ENCODE assay signal across 7 cellular contexts in the genomic region with DNA sequence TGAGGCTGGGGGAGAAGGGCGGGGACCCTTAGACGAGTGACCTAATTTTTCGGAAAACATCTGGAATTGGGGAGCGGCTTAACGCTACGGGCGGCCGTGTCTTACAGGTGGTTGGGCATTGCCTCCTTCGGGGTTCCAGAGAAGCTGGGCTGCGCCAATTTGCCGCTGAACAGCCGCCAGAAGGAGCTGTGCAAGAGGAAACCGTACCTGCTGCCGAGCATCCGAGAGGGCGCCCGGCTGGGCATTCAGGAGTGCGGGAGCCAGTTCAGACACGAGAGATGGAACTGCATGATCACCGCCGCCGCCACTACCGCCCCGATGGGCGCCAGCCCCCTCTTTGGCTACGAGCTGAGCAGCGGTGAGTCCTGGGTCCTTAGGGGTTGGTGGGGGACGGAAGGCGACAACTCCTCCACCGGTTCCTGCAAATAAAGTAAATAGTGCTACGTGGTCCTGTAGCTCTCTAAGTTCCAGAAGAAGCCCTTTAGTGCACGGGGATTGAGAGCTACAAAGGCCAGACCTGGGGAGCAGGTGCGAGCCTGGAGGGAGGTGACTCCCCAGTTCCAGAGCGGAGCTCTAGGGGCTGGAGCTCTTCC.
DNase-seq lines count a peak whose midpoint lies in the region; ATAC-seq and TF ChIP-seq lines count a peak whose summit lies in the region.

No MANE protein-coding gene starts in this region.

- TF ChIP-seq CTCF in GM10266 (IDR thresholded peaks at IDR 0.05; ENCODE audit: control insufficient read depth, insufficient read depth, low read depth, missing control alignments) = peak; percentile 30

- H3K9ac ChIP-seq in subcutaneous abdominal adipose tissue (ENCODE audit: low read length in 5 of 5) = no peak overlapping the region

- ATAC-seq in GM21529 (IDR thresholded peaks at IDR 0.05; ENCODE audit: unreplicated experiment) = peak; percentile 74

- DNase-seq in GM10266 (ENCODE audit: extremely low spot score) (peak; percentile 52), NCI-H2107 (lab: John Stamatoyannopoulos, UW) (peak; percentile 48), astrocyte of the hippocampus (ENCODE audit: low read depth, low spot score) (peak; percentile 61), left kidney (ENCODE audit: low read depth, low spot score) (peak; percentile 67), AG08395 (ENCODE audit: low spot score) (no peak)

- peak overlapping the region; percentile 35 to 68 (median 42) for H3K4me3 ChIP-seq in subcutaneous abdominal adipose tissue (ENCODE audit: low read depth in 1 of 5, low read length in 5 of 5)

- peaks cover 24 to 43% (median 41%) of the 10 kb centered on the region in 5 donors for H3K27me3 ChIP-seq in subcutaneous abdominal adipose tissue (ENCODE audit: control insufficient read depth in 5 of 5, insufficient read depth in 4 of 5, low read length in 5 of 5)

- H3K9me3 ChIP-seq in subcutaneous abdominal adipose tissue (ENCODE audit: control insufficient read depth in 5 of 5, low read length in 5 of 5) = no peaks in the 10 kb centered on the region

- H3K36me3 ChIP-seq in subcutaneous abdominal adipose tissue (ENCODE audit: control insufficient read depth in 5 of 5, insufficient read depth in 5 of 5, low read length in 5 of 5) = no peaks in the 10 kb centered on the region

- H3K27ac ChIP-seq in subcutaneous abdominal adipose tissue (ENCODE audit: low read depth, low read length) = no peak overlapping the region

- peaks cover 0 to 21% (median 20%) of the 10 kb centered on the region in 5 donors for H3K4me1 ChIP-seq in subcutaneous abdominal adipose tissue (ENCODE audit: control insufficient read depth in 5 of 5, insufficient read depth in 5 of 5, low read length in 5 of 5)
